In the genomic region with DNA sequence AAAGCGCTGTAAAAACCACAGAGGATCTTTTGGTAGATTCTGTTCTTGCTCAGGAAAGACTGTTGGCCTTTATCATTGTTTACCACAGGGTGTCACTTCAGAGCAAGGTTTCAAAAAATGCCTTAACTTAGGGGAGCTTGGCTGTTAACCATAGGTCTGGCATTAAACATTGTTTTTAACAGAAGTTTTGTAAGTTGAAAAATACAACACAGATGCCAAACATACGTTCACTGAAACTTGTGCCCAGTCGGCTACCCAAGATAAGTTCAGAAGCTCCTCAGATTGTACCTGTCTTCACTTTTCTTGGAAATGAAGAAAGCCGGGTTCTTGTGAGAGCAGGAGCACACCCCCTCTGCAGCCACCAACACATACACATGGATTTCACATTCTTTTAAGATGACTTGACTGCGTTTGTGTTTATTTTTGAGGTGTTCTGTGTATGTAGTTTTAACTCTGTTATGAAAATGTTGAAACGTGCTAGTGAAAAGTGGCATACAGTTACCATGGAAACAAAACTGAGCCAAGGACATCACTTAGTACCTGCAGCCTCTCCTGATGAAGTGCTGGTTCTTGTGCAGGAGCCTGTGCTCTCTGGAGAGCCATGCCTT, we compare ENCODE assay signal across 1 cellular context.
TF ChIP-seq lines count a peak whose summit lies in the region.

No MANE protein-coding gene starts in this region.

TF ChIP-seq in HepG2, 621 proteins besides CTCF, POLR2A, EP300 and RAD21 (continued from another document and continues in another):
- peak; percentile 31; the same call in 1 of the 2 replicates for TF ChIP-seq IRF2 (CRISPR knock-in tag; IDR thresholded peaks at IDR 0.05)
- 0 out of 2 replicates have a peak, but pooled peaks have one; percentile 29 for TF ChIP-seq GATAD1 (CRISPR knock-in tag; IDR thresholded peaks at IDR 0.05)
- TF ChIP-seq, protein P1, sequence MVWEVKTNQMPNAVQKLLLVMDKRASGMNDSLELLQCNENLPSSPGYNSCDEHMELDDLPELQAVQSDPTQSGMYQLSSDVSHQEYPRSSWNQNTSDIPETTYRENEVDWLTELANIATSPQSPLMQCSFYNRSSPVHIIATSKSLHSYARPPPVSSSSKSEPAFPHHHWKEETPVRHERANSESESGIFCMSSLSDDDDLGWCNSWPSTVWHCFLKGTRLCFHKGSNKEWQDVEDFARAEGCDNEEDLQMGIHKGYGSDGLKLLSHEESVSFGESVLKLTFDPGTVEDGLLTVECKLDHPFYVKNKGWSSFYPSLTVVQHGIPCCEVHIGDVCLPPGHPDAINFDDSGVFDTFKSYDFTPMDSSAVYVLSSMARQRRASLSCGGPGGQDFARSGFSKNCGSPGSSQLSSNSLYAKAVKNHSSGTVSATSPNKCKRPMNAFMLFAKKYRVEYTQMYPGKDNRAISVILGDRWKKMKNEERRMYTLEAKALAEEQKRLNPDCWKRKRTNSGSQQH (CRISPR knock-in tag; IDR thresholded peaks at IDR 0.05; ENCODE audit: low read depth): peak; percentile 62; the same call in 1 of the 2 replicates
- TF ChIP-seq ZNF749 (CRISPR knock-in tag; IDR thresholded peaks at IDR 0.05; ENCODE audit: borderline replicate concordance): no peak
- no peak for TF ChIP-seq SOX6 (IDR thresholded peaks at IDR 0.05)
- TF ChIP-seq SOX6 (CRISPR knock-in tag; IDR thresholded peaks at IDR 0.05): peak; percentile 62
- TF ChIP-seq, protein P2, sequence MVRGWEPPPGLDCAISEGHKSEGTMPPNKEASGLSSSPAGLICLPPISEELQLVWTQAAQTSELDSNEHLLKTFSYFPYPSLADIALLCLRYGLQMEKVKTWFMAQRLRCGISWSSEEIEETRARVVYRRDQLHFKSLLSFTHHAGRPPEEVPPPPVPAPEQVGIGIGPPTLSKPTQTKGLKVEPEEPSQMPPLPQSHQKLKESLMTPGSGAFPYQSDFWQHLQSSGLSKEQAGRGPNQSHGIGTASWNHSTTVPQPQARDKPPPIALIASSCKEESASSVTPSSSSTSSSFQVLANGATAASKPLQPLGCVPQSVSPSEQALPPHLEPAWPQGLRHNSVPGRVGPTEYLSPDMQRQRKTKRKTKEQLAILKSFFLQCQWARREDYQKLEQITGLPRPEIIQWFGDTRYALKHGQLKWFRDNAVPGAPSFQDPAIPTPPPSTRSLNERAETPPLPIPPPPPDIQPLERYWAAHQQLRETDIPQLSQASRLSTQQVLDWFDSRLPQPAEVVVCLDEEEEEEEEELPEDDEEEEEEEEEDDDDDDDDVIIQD (CRISPR knock-in tag; IDR thresholded peaks at IDR 0.05; ENCODE audit: low read depth): peak; percentile 13; the same call in 1 of the 2 replicates
- TF ChIP-seq ZNF619 (CRISPR knock-in tag; IDR thresholded peaks at IDR 0.05): no peak
- TF ChIP-seq, protein P3, sequence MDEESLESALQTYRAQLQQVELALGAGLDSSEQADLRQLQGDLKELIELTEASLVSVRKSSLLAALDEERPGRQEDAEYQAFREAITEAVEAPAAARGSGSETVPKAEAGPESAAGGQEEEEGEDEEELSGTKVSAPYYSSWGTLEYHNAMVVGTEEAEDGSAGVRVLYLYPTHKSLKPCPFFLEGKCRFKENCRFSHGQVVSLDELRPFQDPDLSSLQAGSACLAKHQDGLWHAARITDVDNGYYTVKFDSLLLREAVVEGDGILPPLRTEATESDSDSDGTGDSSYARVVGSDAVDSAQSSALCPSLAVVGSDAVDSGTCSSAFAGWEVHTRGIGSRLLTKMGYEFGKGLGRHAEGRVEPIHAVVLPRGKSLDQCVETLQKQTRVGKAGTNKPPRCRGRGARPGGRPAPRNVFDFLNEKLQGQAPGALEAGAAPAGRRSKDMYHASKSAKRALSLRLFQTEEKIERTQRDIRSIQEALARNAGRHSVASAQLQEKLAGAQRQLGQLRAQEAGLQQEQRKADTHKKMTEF (CRISPR knock-in tag; IDR thresholded peaks at IDR 0.05): peak; percentile 47
- TF ChIP-seq, protein P4, sequence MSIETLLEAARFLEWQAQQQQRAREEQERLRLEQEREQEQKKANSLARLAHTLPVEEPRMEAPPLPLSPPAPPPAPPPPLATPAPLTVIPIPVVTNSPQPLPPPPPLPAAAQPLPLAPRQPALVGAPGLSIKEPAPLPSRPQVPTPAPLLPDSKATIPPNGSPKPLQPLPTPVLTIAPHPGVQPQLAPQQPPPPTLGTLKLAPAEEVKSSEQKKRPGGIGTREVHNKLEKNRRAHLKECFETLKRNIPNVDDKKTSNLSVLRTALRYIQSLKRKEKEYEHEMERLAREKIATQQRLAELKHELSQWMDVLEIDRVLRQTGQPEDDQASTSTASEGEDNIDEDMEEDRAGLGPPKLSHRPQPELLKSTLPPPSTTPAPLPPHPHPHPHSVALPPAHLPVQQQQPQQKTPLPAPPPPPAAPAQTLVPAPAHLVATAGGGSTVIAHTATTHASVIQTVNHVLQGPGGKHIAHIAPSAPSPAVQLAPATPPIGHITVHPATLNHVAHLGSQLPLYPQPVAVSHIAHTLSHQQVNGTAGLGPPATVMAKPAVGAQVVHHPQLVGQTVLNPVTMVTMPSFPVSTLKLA (IDR thresholded peaks at IDR 0.05): peak; percentile 56; the same call in 1 of the 2 replicates
- TF ChIP-seq, protein P5, sequence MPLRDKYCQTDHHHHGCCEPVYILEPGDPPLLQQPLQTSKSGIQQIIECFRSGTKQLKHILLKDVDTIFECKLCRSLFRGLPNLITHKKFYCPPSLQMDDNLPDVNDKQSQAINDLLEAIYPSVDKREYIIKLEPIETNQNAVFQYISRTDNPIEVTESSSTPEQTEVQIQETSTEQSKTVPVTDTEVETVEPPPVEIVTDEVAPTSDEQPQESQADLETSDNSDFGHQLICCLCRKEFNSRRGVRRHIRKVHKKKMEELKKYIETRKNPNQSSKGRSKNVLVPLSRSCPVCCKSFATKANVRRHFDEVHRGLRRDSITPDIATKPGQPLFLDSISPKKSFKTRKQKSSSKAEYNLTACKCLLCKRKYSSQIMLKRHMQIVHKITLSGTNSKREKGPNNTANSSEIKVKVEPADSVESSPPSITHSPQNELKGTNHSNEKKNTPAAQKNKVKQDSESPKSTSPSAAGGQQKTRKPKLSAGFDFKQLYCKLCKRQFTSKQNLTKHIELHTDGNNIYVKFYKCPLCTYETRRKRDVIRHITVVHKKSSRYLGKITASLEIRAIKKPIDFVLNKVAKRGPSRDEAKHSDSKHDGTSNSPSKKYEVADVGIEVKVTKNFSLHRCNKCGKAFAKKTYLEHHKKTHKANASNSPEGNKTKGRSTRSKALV (CRISPR knock-in tag; IDR thresholded peaks at IDR 0.05): peak; percentile 58; the same call in 1 of the 2 replicates
- no peak for TF ChIP-seq GABPB1 (CRISPR knock-in tag; IDR thresholded peaks at IDR 0.05)
- TF ChIP-seq, protein P6, sequence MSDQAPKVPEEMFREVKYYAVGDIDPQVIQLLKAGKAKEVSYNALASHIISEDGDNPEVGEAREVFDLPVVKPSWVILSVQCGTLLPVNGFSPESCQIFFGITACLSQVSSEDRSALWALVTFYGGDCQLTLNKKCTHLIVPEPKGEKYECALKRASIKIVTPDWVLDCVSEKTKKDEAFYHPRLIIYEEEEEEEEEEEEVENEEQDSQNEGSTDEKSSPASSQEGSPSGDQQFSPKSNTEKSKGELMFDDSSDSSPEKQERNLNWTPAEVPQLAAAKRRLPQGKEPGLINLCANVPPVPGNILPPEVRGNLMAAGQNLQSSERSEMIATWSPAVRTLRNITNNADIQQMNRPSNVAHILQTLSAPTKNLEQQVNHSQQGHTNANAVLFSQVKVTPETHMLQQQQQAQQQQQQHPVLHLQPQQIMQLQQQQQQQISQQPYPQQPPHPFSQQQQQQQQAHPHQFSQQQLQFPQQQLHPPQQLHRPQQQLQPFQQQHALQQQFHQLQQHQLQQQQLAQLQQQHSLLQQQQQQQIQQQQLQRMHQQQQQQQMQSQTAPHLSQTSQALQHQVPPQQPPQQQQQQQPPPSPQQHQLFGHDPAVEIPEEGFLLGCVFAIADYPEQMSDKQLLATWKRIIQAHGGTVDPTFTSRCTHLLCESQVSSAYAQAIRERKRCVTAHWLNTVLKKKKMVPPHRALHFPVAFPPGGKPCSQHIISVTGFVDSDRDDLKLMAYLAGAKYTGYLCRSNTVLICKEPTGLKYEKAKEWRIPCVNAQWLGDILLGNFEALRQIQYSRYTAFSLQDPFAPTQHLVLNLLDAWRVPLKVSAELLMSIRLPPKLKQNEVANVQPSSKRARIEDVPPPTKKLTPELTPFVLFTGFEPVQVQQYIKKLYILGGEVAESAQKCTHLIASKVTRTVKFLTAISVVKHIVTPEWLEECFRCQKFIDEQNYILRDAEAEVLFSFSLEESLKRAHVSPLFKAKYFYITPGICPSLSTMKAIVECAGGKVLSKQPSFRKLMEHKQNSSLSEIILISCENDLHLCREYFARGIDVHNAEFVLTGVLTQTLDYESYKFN (CRISPR knock-in tag; conservative IDR thresholded peaks at IDR 0.05): peak; percentile 29; the same call in 1 of the 2 replicates
- TF ChIP-seq, protein P7, sequence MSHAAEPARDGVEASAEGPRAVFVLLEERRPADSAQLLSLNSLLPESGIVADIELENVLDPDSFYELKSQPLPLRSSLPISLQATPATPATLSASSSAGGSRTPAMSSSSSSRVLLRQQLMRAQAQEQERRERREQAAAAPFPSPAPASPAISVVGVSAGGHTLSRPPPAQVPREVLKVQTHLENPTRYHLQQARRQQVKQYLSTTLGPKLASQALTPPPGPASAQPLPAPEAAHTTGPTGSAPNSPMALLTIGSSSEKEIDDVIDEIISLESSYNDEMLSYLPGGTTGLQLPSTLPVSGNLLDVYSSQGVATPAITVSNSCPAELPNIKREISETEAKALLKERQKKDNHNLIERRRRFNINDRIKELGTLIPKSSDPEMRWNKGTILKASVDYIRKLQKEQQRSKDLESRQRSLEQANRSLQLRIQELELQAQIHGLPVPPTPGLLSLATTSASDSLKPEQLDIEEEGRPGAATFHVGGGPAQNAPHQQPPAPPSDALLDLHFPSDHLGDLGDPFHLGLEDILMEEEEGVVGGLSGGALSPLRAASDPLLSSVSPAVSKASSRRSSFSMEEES (CRISPR knock-in tag; IDR thresholded peaks at IDR 0.05): no peak
- no peak for TF ChIP-seq SCMH1 (CRISPR knock-in tag; IDR thresholded peaks at IDR 0.05; ENCODE audit: borderline replicate concordance)
- no peak for TF ChIP-seq ZNF382 (CRISPR knock-in tag; IDR thresholded peaks at IDR 0.05; ENCODE audit: borderline replicate concordance)
- peak; percentile 36; the same call in 1 of the 2 replicates for TF ChIP-seq NCOR1 (IDR thresholded peaks at IDR 0.05; ENCODE audit: borderline replicate concordance, low read length)
- TF ChIP-seq, protein P8, sequence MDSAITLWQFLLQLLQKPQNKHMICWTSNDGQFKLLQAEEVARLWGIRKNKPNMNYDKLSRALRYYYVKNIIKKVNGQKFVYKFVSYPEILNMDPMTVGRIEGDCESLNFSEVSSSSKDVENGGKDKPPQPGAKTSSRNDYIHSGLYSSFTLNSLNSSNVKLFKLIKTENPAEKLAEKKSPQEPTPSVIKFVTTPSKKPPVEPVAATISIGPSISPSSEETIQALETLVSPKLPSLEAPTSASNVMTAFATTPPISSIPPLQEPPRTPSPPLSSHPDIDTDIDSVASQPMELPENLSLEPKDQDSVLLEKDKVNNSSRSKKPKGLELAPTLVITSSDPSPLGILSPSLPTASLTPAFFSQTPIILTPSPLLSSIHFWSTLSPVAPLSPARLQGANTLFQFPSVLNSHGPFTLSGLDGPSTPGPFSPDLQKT (CRISPR knock-in tag; IDR thresholded peaks at IDR 0.05; ENCODE audit: borderline replicate concordance): no peak
- no peak for TF ChIP-seq PTBP1 (IDR thresholded peaks at IDR 0.05; ENCODE audit: low read depth, low read length, poor library complexity, severe bottlenecking)
- peak; percentile 39 for TF ChIP-seq GATAD2A (CRISPR knock-in tag; IDR thresholded peaks at IDR 0.05)
- TF ChIP-seq, protein P9, sequence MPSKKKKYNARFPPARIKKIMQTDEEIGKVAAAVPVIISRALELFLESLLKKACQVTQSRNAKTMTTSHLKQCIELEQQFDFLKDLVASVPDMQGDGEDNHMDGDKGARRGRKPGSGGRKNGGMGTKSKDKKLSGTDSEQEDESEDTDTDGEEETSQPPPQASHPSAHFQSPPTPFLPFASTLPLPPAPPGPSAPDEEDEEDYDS (CRISPR knock-in tag; IDR thresholded peaks at IDR 0.05): 0 out of 2 replicates have a peak, but pooled peaks have one; percentile 17
- no peak for TF ChIP-seq ZNF879 (CRISPR knock-in tag; IDR thresholded peaks at IDR 0.05)
- TF ChIP-seq, protein P10, sequence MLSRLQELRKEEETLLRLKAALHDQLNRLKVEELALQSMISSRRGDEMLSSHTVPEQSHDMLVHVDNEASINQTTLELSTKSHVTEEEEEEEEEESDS (CRISPR knock-in tag; IDR thresholded peaks at IDR 0.05; ENCODE audit: borderline replicate concordance): no peak
- TF ChIP-seq, protein P11, sequence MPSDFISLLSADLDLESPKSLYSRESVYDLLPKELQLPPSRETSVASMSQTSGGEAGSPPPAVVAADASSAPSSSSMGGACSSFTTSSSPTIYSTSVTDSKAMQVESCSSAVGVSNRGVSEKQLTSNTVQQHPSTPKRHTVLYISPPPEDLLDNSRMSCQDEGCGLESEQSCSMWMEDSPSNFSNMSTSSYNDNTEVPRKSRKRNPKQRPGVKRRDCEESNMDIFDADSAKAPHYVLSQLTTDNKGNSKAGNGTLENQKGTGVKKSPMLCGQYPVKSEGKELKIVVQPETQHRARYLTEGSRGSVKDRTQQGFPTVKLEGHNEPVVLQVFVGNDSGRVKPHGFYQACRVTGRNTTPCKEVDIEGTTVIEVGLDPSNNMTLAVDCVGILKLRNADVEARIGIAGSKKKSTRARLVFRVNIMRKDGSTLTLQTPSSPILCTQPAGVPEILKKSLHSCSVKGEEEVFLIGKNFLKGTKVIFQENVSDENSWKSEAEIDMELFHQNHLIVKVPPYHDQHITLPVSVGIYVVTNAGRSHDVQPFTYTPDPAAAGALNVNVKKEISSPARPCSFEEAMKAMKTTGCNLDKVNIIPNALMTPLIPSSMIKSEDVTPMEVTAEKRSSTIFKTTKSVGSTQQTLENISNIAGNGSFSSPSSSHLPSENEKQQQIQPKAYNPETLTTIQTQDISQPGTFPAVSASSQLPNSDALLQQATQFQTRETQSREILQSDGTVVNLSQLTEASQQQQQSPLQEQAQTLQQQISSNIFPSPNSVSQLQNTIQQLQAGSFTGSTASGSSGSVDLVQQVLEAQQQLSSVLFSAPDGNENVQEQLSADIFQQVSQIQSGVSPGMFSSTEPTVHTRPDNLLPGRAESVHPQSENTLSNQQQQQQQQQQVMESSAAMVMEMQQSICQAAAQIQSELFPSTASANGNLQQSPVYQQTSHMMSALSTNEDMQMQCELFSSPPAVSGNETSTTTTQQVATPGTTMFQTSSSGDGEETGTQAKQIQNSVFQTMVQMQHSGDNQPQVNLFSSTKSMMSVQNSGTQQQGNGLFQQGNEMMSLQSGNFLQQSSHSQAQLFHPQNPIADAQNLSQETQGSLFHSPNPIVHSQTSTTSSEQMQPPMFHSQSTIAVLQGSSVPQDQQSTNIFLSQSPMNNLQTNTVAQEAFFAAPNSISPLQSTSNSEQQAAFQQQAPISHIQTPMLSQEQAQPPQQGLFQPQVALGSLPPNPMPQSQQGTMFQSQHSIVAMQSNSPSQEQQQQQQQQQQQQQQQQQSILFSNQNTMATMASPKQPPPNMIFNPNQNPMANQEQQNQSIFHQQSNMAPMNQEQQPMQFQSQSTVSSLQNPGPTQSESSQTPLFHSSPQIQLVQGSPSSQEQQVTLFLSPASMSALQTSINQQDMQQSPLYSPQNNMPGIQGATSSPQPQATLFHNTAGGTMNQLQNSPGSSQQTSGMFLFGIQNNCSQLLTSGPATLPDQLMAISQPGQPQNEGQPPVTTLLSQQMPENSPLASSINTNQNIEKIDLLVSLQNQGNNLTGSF (CRISPR knock-in tag; IDR thresholded peaks at IDR 0.05): no peak
- no peak for TF ChIP-seq HNRNPL (IDR thresholded peaks at IDR 0.05; ENCODE audit: low read depth, low read length)
- no peak for TF ChIP-seq ZNF780A (CRISPR knock-in tag; IDR thresholded peaks at IDR 0.05)
- no peak for TF ChIP-seq MAFG (CRISPR knock-in tag; IDR thresholded peaks at IDR 0.05)
- TF ChIP-seq ZSCAN21 (CRISPR knock-in tag; IDR thresholded peaks at IDR 0.05; ENCODE audit: borderline replicate concordance): no peak
- 0 out of 2 replicates have a peak, but pooled peaks have one; percentile 23 for TF ChIP-seq REPIN1 (CRISPR knock-in tag; IDR thresholded peaks at IDR 0.05; ENCODE audit: borderline replicate concordance, low read depth)
- TF ChIP-seq SRF (IDR thresholded peaks at IDR 0.05; ENCODE audit: low read depth, low read length): no peak
- peak; percentile 95 for TF ChIP-seq SMC3 (IDR thresholded peaks at IDR 0.05; ENCODE audit: low read length)
- no peak for TF ChIP-seq ATM (IDR thresholded peaks at IDR 0.05; ENCODE audit: borderline replicate concordance)
- no peak for TF ChIP-seq ZSCAN22 (CRISPR knock-in tag; IDR thresholded peaks at IDR 0.05)
